Comparison of ENCODE assay signal across 18 cellular contexts in the genomic region with DNA sequence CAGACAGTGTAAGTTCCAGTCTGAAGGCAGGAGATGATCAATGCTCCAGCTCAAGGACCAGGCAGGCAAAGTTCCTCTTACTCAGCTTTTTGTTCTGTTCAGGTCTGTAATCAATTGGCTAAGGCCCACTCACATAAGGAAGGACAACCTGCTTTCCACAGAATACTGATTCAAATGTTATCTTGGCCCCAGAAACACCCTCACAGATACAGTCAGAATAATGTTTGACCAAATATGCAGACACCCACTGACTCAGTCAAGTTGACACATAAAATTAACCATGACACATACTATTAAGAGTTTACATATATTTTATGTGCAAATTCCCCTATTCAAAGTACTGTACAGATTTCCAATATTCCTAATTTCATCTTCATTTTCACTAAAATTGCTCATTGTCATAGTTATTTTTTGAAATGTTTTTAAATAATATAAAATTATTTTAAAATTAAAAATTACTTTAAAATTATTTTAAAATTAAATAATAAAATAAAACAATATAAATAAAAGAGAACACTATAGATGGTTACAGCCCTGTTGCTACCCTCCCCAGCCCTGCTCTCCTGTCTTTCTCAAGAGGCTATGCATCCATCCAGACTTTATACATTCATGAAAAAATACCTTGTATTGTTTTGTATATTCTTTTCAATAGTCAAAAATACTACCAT.
"Had no signal": no experiment of that assay in that cellular context is flagged by ENCODE, and none has a peak within 500 bp of the region (broad histone marks: within the 10 kb centered on the region; RNA-seq: fewer than 3 reads in every experiment).

No MANE protein-coding gene starts in this region.

- DNase-seq: activated B cell treated with CpG ODN at 0.5 μM for 24 hours; activated CD4-positive, alpha-beta T cell treated with anti-CD3 and anti-CD28 coated beads for 36 hours; activated CD4-positive, alpha-beta T cell treated with anti-CD3 and anti-CD28 coated beads, Interleukin-2, amount 50 U/mL, for 4 hours; activated CD8-positive, alpha-beta memory T cell treated with anti-CD3 and anti-CD28 coated beads, Interleukin-2, amount 50 U/mL, for 48 hours; activated naive CD4-positive, alpha-beta T cell treated with Interleukin-2 at 50 U/mL for 16 hours; activated naive CD8-positive, alpha-beta T cell treated with anti-CD3 and anti-CD28 coated beads for 36 hours; activated T-cell treated with anti-CD3 and anti-CD28 coated beads, Interleukin-2, amount 50 U/mL, for 4 hours; cortex of kidney; erythroblast; foreskin melanocyte; glutamatergic neuron; immature natural killer cell; left ventricle myocardium superior; ovary; stimulated activated CD4-positive, alpha-beta T cell treated with anti-CD3 and anti-CD28 coated beads, Interleukin-4, amount 100 ng/mL, for 24 hours; stimulated activated naive CD4-positive, alpha-beta T cell treated with Interleukin-2 at 50 U/mL for 16 hours; T-helper 9 cell; upper lobe of left lung had no signal

- ATAC-seq: activated CD4-positive, alpha-beta T cell treated with anti-CD3 and anti-CD28 coated beads for 36 hours; activated T-cell treated with anti-CD3 and anti-CD28 coated beads, Interleukin-2, amount 50 U/mL, for 4 hours; left ventricle myocardium superior had no signal
